13 cellular contexts compared by ENCODE assay signal in genomic region chr3:55341502-55342031, GRCh38.
A peak's percentile ranks its signal among the peaks of the same experiment; 100 is the strongest.
DNase-seq lines count a peak whose midpoint lies in the region; TF ChIP-seq lines count a peak whose summit lies in the region.
"Had no signal": no experiment of that assay in that cellular context is flagged by ENCODE, and none has a peak within 500 bp of the region (broad histone marks: within the 10 kb centered on the region; RNA-seq: fewer than 3 reads in every experiment).

No MANE protein-coding gene starts in this region.

- H3K79me2 ChIP-seq in GM23248 (ENCODE audit: insufficient read depth): no peaks in the 10 kb centered on the region

- 15 to 17% methylated on average over 3 of the region's 3 CpGs for WGBS in GM23248 (ENCODE audit: low coverage in 1 of 2, low lambda C conversion rate in 2 of 2, missing lambda C conversion rate in 2 of 2), 2 experiments

- intact Hi-C loops in posterior vena cava (cut with DNase I): no loop called here

- TF ChIP-seq CTCF in astrocyte of the spinal cord (IDR thresholded peaks at IDR 0.05; ENCODE audit: low read depth, low read length) (no peak), fibroblast of villous mesenchyme (IDR thresholded peaks at IDR 0.05; ENCODE audit: insufficient read depth, low read depth, low read length) (no peak)

- peak overlapping the region; percentile 24 for H3K4me2 ChIP-seq in GM23248 (ENCODE audit: unreplicated experiment)

- no peaks in the 10 kb centered on the region for H3K9me3 ChIP-seq in GM23248 (ENCODE audit: low read depth)
- H3K9me3 ChIP-seq: Caco-2 had no signal

- H2AFZ ChIP-seq in GM23248: peak overlapping the region; percentile 7; the same call in 1 of the 2 replicates

- no peaks in the 10 kb centered on the region for H3K9me2 ChIP-seq in GM23248 (ENCODE audit: insufficient read depth)

- H3K4me1 ChIP-seq in GM23248 (ENCODE audit: insufficient read depth): peaks cover 37% of the 10 kb centered on the region
- H3K4me1 ChIP-seq: Caco-2 had no signal

- DNase-seq in GM23248: peak; percentile 68
- DNase-seq in astrocyte of the spinal cord (ENCODE audit: low read depth, low spot score): peak; percentile 54
- peak; percentile 64 for DNase-seq in fibroblast of villous mesenchyme (ENCODE audit: low read depth)
- no peak for DNase-seq in NCI-H69 (lab: John Stamatoyannopoulos, UW)
- no peak for DNase-seq in posterior vena cava (ENCODE audit: low spot score)
- no peak for DNase-seq in stimulated activated CD4-positive, alpha-beta T cell treated with anti-CD3 and anti-CD28 coated beads, Interleukin-4, amount 100 ng/mL, for 24 hours
- DNase-seq in epidermal melanocyte (ENCODE audit: insufficient read length, low spot score): no peak
- DNase-seq: Caco-2, NCI-H1436 treated with DMSO at 0.1 percent for 48 hours, NCI-H2081, NCI-H510A treated with DMSO at 0.1 percent for 48 hours, SHP77 treated with DMSO at 0.1 percent for 48 hours had no signal

- H3K36me3 ChIP-seq in GM23248 (ENCODE audit: low read depth): no peaks in the 10 kb centered on the region

- peaks cover 34% of the 10 kb centered on the region for H3F3A ChIP-seq in GM23248 (ENCODE audit: insufficient read depth)

- in situ Hi-C loops in GM23248 (cut with MboI): no loop called here
- in situ Hi-C loops in astrocyte of the spinal cord (cut with HindIII; ENCODE audit: low sequenced_read_pairs): no loop called here

- no peaks in the 10 kb centered on the region for H4K20me1 ChIP-seq in GM23248 (ENCODE audit: insufficient read depth)

- H3K4me3 ChIP-seq in GM23248 (no peak overlapping the region), astrocyte of the spinal cord (ENCODE audit: low read depth, low read length) (no peak overlapping the region), fibroblast of villous mesenchyme (ENCODE audit: low read depth, low read length) (no peak overlapping the region)
- H3K4me3 ChIP-seq: K562 had no signal

- no peaks in the 10 kb centered on the region for H3K27me3 ChIP-seq in GM23248 (replicated peaks; ENCODE audit: insufficient read depth)

- H3K9ac ChIP-seq in GM23248: peak overlapping the region; percentile 10; the same call in 1 of the 2 replicates

- peak overlapping the region; percentile 72 for H3K27ac ChIP-seq in GM23248

Comparison
In these comparisons a context has a peak if more than half of its experiments do, and no peak if none do; other contexts are left out.
1. DNase-seq: peak in GM23248 (single experiment), astrocyte of the spinal cord (single experiment) and fibroblast of villous mesenchyme (single experiment); none in NCI-H69 (single experiment), posterior vena cava (single experiment), stimulated activated CD4-positive, alpha-beta T cell treated with anti-CD3 and anti-CD28 coated beads, Interleukin-4, amount 100 ng/mL, for 24 hours (single experiment) and epidermal melanocyte (single experiment).